In genomic region chr1:43586136-43586726, GRCh38 we compare ENCODE assay signal across 16 cellular contexts. TPM values are rescaled to one million over a fixed set of nuclear protein-coding genes. Genes with fewer than 3 reads are reported as not detected.
DNase-seq lines count a peak whose midpoint lies in the region; ATAC-seq, FAIRE-seq and TF ChIP-seq lines count a peak whose summit lies in the region.
"Had no signal": no experiment of that assay in that cellular context is flagged by ENCODE, and none has a peak within 500 bp of the region (broad histone marks: within the 10 kb centered on the region; RNA-seq: fewer than 3 reads in every experiment).

No MANE protein-coding gene starts in this region.

- peaks cover 0 to 10% of the 10 kb centered on the region in 2 donors for H3K36me3 ChIP-seq in small intestine (ENCODE audit: control insufficient read depth in 2 of 2, insufficient read depth in 2 of 2, low read length in 2 of 2)

- 63 to 80% (median 68%) methylated on average over 6 of the region's 6 CpGs for WGBS in small intestine, 3 donors

- DNase-seq in NCI-H1694 (lab: John Stamatoyannopoulos, UW) (peak; percentile 47), NCI-H526 (lab: John Stamatoyannopoulos, UW) (peak; percentile 42 to 57), epithelial cell of esophagus (ENCODE audit: low read depth) (peak; percentile 72), small intestine (no peak)
- DNase-seq: activated CD4-positive, alpha-beta T cell treated with anti-CD3 and anti-CD28 coated beads for 4 hours; activated T-cell treated with anti-CD3 and anti-CD28 coated beads for 4 hours; foreskin fibroblast; left lung; naive B cell; NCI-H1930 had no signal

- H3K4me3 ChIP-seq in epithelial cell of esophagus (ENCODE audit: low read length) (no peak overlapping the region), small intestine (ENCODE audit: low read depth in 1 of 2, low read length in 2 of 2) (no peak overlapping the region)
- H3K4me3 ChIP-seq: cardiac muscle cell, left lung, SJSA1 had no signal

- ATAC-seq in HG03159 (IDR thresholded peaks at IDR 0.05; ENCODE audit: unreplicated experiment), result no peak
- ATAC-seq in GM19455 (IDR thresholded peaks at IDR 0.05; ENCODE audit: unreplicated experiment), result no peak
- no peak for ATAC-seq in GM21528 (IDR thresholded peaks at IDR 0.05; ENCODE audit: low FRiP score, unreplicated experiment)
- ATAC-seq: left lung had no signal

- no peaks in the 10 kb centered on the region for H3K27me3 ChIP-seq in small intestine (ENCODE audit: control insufficient read depth in 2 of 2, insufficient read depth in 2 of 2, low read length in 2 of 2)
- H3K27me3 ChIP-seq: cardiac muscle cell, left lung, SJSA1 had no signal

- FAIRE-seq in small intestine (lab: Jason Lieb, UNC), result no peak
- FAIRE-seq: GM19239 had no signal

- H3K27ac ChIP-seq in small intestine (ENCODE audit: low read depth in 1 of 2, low read length in 1 of 2), result peak overlapping the region; percentile 23 to 45
- H3K27ac ChIP-seq: cardiac muscle cell, left lung, SJSA1 had no signal

- no peak for TF ChIP-seq CTCF in epithelial cell of esophagus (IDR thresholded peaks at IDR 0.05; ENCODE audit: insufficient read depth, low read depth, low read length, missing control alignments)

- H3K4me1 ChIP-seq in small intestine (ENCODE audit: control insufficient read depth in 2 of 2, insufficient read depth in 1 of 2, low read depth in 1 of 2, low read length in 1 of 2), result peaks cover 0 to 15% of the 10 kb centered on the region in 2 donors
- H3K4me1 ChIP-seq: left lung had no signal

- no peaks in the 10 kb centered on the region for H3K9me3 ChIP-seq in small intestine (ENCODE audit: control insufficient read depth, low read depth)
- H3K9me3 ChIP-seq: left lung, SJSA1 had no signal

RNA-seq across cellular contexts. Expression of gene PTPRF, which starts 55.5 kb away (rescaled TPM):
- polyA plus RNA-seq in small intestine, result 10 to 100 TPM; 77.0 to 87.4 (median 78.9) TPM
